Comparison of ENCODE assay signal across 10 cellular contexts in genomic region chr10:62618576-62619408, GRCh38.
DNase-seq lines count a peak whose midpoint lies in the region; ATAC-seq and TF ChIP-seq lines count a peak whose summit lies in the region.
"Had no signal": no experiment of that assay in that cellular context is flagged by ENCODE, and none has a peak within 500 bp of the region (broad histone marks: within the 10 kb centered on the region; RNA-seq: fewer than 3 reads in every experiment).

No MANE protein-coding gene starts in this region.

- H3K4me1 Mint-ChIP-seq in Caco-2 (ENCODE audit: low read depth, unreplicated experiment), result no peaks in the 10 kb centered on the region

- TF ChIP-seq RAD21 in SK-N-SH (IDR thresholded peaks at IDR 0.05; ENCODE audit: low read length), result no peak

- no peak for DNase-seq in SK-N-SH
- peak; percentile 32 for DNase-seq in colonic mucosa
- peak; percentile 74 for DNase-seq in spleen
- DNase-seq in cortex of kidney (lab: John Stamatoyannopoulos, UW), result no peak
- no peak for DNase-seq in Caco-2
- no peak for DNase-seq in DMS79 (lab: John Stamatoyannopoulos, UW)
- DNase-seq: cerebellar nuclear complex had no signal

- H3K36me3 ChIP-seq in SK-N-SH (replicated peaks in 1 of 2; ENCODE audit: control insufficient read depth in 1 of 2, insufficient read depth in 2 of 2, low read length in 1 of 2) (no peaks in the 10 kb centered on the region), colonic mucosa (no peaks in the 10 kb centered on the region), spleen (no peaks in the 10 kb centered on the region), Caco-2 (ENCODE audit: control insufficient read depth, insufficient read depth, low read length) (no peaks in the 10 kb centered on the region)

- H3K4me2 ChIP-seq in SK-N-SH, result no peak overlapping the region

- H3K4me3 ChIP-seq in SK-N-SH (ENCODE audit: low read depth in 2 of 2, low read length in 1 of 2) (no peak overlapping the region), colonic mucosa (no peak overlapping the region), spleen (no peak overlapping the region), Caco-2 (ENCODE audit: low read depth, low read length) (no peak overlapping the region)

- TF ChIP-seq EP300 in SK-N-SH (IDR thresholded peaks at IDR 0.05; ENCODE audit: borderline replicate concordance in 1 of 2, low read depth in 1 of 2, low read length in 1 of 2), result no peak

- no peaks in the 10 kb centered on the region for H3K9me3 Mint-ChIP-seq in Caco-2 (ENCODE audit: unreplicated experiment)
- H3K9me3 Mint-ChIP-seq: neural crest cell had no signal

- intact Hi-C loops in colonic mucosa (cut with DNase I) (no loop called here), spleen (cut with DNase I; ENCODE audit: low total_unique reads) (loop anchor here (10.0 kb wide), 1 partner anchor 196 kb away; the partner anchor contains the start of gene EGR2), Caco-2 (cut with micrococcal nuclease; ENCODE audit: unreplicated experiment) (no loop called here)

- H3K27ac Mint-ChIP-seq in Caco-2 (ENCODE audit: unreplicated experiment), result no peak overlapping the region

- no peak overlapping the region for H3K9ac ChIP-seq in SK-N-SH
- no peak overlapping the region for H3K9ac ChIP-seq in colonic mucosa (ENCODE audit: low read depth in 2 of 2, low read length in 2 of 2)

- H3K27me3 Mint-ChIP-seq in Caco-2 (ENCODE audit: insufficient read depth, unreplicated experiment), result peaks cover 22% of the 10 kb centered on the region

- no peak overlapping the region for H2AFZ ChIP-seq in SK-N-SH (ENCODE audit: low read depth)

- no peaks in the 10 kb centered on the region for H3F3A ChIP-seq in SK-N-SH (replicated peaks; ENCODE audit: insufficient read depth)

- H3K79me2 ChIP-seq in SK-N-SH (ENCODE audit: insufficient read depth), result no peaks in the 10 kb centered on the region

- H3K9me2 ChIP-seq in SK-N-SH, result no peaks in the 10 kb centered on the region

- BruUV-seq in Caco-2 (replicated peaks; lab: Mats Ljungman, UMichigan), result no TSS peak

- ATAC-seq in SK-N-SH treated with all-trans-retinoic acid at 6 μM for 48 hours (peak; percentile 47), HG03460 (IDR thresholded peaks at IDR 0.05; ENCODE audit: unreplicated experiment) (peak; percentile 55)

- H3K9me3 ChIP-seq in SK-N-SH (no peaks in the 10 kb centered on the region), colonic mucosa (no peaks in the 10 kb centered on the region), spleen (no peaks in the 10 kb centered on the region), Caco-2 (no peaks in the 10 kb centered on the region)

- WGBS in SK-N-SH (ENCODE audit: low lambda C conversion rate), result 44% methylated on average over 7 of the region's 7 CpGs
- 53 to 60% (median 56%) methylated on average over 7 of the region's 7 CpGs for WGBS in spleen, 5 donors

- H3K27ac ChIP-seq in SK-N-SH (ENCODE audit: low read depth in 2 of 2, low read length in 1 of 2), result no peak overlapping the region
- no peak overlapping the region for H3K27ac ChIP-seq in colonic mucosa
- peak overlapping the region in 5 of 8 donors; percentile 54 to 83 (median 82) for H3K27ac ChIP-seq in spleen

- CTCF ChIA-PET in SK-N-SH (lab: Yijun Ruan, JAX) (interaction anchor here (1.1 to 4.8 kb wide), 2 partner anchors 7 to 409 kb away, joined by 3 to 16 read pairs; no protein-coding TSS in a partner anchor), Caco-2 (lab: Charles Lee) (no interaction called here)

- H3K4me1 ChIP-seq in SK-N-SH (ENCODE audit: control insufficient read depth in 1 of 2, insufficient read depth in 2 of 2, low read depth in 1 of 2, low read length in 1 of 2), result peaks cover 0 to 9% of the 10 kb centered on the region in 2 experiments; a peak in 1 of 4 replicates
- H3K4me1 ChIP-seq in colonic mucosa, result no peaks in the 10 kb centered on the region
- H3K4me1 ChIP-seq in spleen, result peaks cover 0 to 53% (median 40%) of the 10 kb centered on the region in 6 donors
- no peaks in the 10 kb centered on the region for H3K4me1 ChIP-seq in Caco-2

- H3K27me3 ChIP-seq in SK-N-SH (ENCODE audit: insufficient read depth), result no peaks in the 10 kb centered on the region
- no peaks in the 10 kb centered on the region for H3K27me3 ChIP-seq in colonic mucosa
- H3K27me3 ChIP-seq in spleen (replicated peaks in 1 of 7), result no peaks in the 10 kb centered on the region
- H3K27me3 ChIP-seq in Caco-2 (replicated peaks; ENCODE audit: control insufficient read depth, insufficient read depth, low read length), result no peaks in the 10 kb centered on the region; the same call in 1 of the 2 replicates

- POLR2A ChIA-PET in SK-N-SH (lab: Yijun Ruan, JAX) (no interaction called here), Caco-2 (lab: Charles Lee) (interaction anchor here (0.6 kb wide), 1 partner anchor 560 kb away, joined by 3 read pairs; no protein-coding TSS in a partner anchor)

- no peaks in the 10 kb centered on the region for H4K20me1 ChIP-seq in SK-N-SH (ENCODE audit: insufficient read depth)

- H3K4me3 Mint-ChIP-seq in Caco-2 (ENCODE audit: unreplicated experiment), result no peak overlapping the region
- H3K4me3 Mint-ChIP-seq: neural crest cell had no signal

- no peak for TF ChIP-seq POLR2A in spleen (IDR thresholded peaks at IDR 0.05)

- no peaks in the 10 kb centered on the region for H3K36me3 Mint-ChIP-seq in Caco-2 (ENCODE audit: insufficient read depth, unreplicated experiment)

- TF ChIP-seq CTCF in SK-N-SH (IDR thresholded peaks at IDR 0.05), result no peak
- no peak for TF ChIP-seq CTCF in colonic mucosa (IDR thresholded peaks at IDR 0.05)
- no peak for TF ChIP-seq CTCF in spleen (IDR thresholded peaks at IDR 0.05 in 8 of 11, conservative IDR thresholded peaks at IDR 0.05 in 3 of 11)
- no peak for TF ChIP-seq CTCF in Caco-2 (IDR thresholded peaks at IDR 0.05; ENCODE audit: insufficient read depth in 1 of 2, low read depth in 1 of 2, low read length in 1 of 2, severe bottlenecking in 1 of 2, unreplicated experiment in 1 of 2)

TF ChIP-seq in SK-N-SH treated with all-trans-retinoic acid at 6 μM for 48 hours, 23 proteins besides CTCF, POLR2A, EP300 and RAD21:
- TF ChIP-seq ZFP30 (CRISPR knock-in tag; IDR thresholded peaks at IDR 0.05) (no peak), ARNTL (CRISPR knock-in tag; IDR thresholded peaks at IDR 0.05; ENCODE audit: borderline replicate concordance, low read depth) (no peak), CSDC2 (CRISPR knock-in tag; IDR thresholded peaks at IDR 0.05) (no peak), OSR1 (CRISPR knock-in tag; IDR thresholded peaks at IDR 0.05) (no peak), RARB (CRISPR knock-in tag; IDR thresholded peaks at IDR 0.05) (no peak), POU6F1 (CRISPR knock-in tag; IDR thresholded peaks at IDR 0.05; ENCODE audit: borderline replicate concordance, low read depth) (no peak), BACH2 (CRISPR knock-in tag; IDR thresholded peaks at IDR 0.05; ENCODE audit: borderline replicate concordance) (no peak), ESRRG (CRISPR knock-in tag; IDR thresholded peaks at IDR 0.05) (no peak), SNAI2 (CRISPR knock-in tag; IDR thresholded peaks at IDR 0.05) (no peak)

TF ChIP-seq in SK-N-SH, 30 proteins besides CTCF, POLR2A, EP300 and RAD21:
- TF ChIP-seq ZBTB33 (IDR thresholded peaks at IDR 0.05; ENCODE audit: borderline replicate concordance, low read depth) (no peak), POLR2AphosphoS5 (IDR thresholded peaks at IDR 0.05; ENCODE audit: low read depth, low read length) (no peak), FOXM1 (IDR thresholded peaks at IDR 0.05; ENCODE audit: low read depth) (no peak), GABPA (IDR thresholded peaks at IDR 0.05; ENCODE audit: low read depth) (no peak), SMC3 (IDR thresholded peaks at IDR 0.05; ENCODE audit: low read depth, low read length) (no peak), USF2 (IDR thresholded peaks at IDR 0.05; ENCODE audit: borderline replicate concordance, low read depth, low read length) (no peak), RXRA (IDR thresholded peaks at IDR 0.05; ENCODE audit: borderline replicate concordance, low read depth) (no peak)
TF ChIP-seq in SK-N-SH: peak in this region for 0.

Comparison
In these comparisons a context has a peak if more than half of its experiments do, and no peak if none do; other contexts are left out.
1. DNase-seq: peak in colonic mucosa (single experiment) and spleen (single experiment); none in SK-N-SH (single experiment), cortex of kidney (single experiment), Caco-2 (0 of 2) and DMS79 (single experiment).
2. H3K27ac ChIP-seq: peak in spleen (5 of 8); none in SK-N-SH (0 of 2) and colonic mucosa (single experiment).